Comparison of ENCODE assay signal across 23 cellular contexts in genomic region chr7:149723795-149724495, GRCh38. TPM values are rescaled to one million over a fixed set of nuclear protein-coding genes. Genes with fewer than 3 reads are reported as not detected.
DNase-seq lines count a peak whose midpoint lies in the region; ATAC-seq, FAIRE-seq and TF ChIP-seq lines count a peak whose summit lies in the region.
"Had no signal": no experiment of that assay in that cellular context is flagged by ENCODE, and none has a peak within 500 bp of the region (broad histone marks: within the 10 kb centered on the region; RNA-seq: fewer than 3 reads in every experiment).

No MANE protein-coding gene starts in this region.

- peak overlapping the region in 6 of 11 experiments; percentile 18 to 67 (median 49); a peak in 3 of 22 replicates for H3K9ac ChIP-seq in BLaER1 treated with 17β-estradiol and CSF1 and Interleukin-3, amounts not matched to agents 10 nM and 100 nM
- H3K9ac ChIP-seq: GM23248 had no signal

- H3K4me1 ChIP-seq in BLaER1 treated with 17β-estradiol and CSF1 and Interleukin-3, amounts not matched to agents 10 nM and 100 nM = peaks cover 29 to 54% (median 34%) of the 10 kb centered on the region in 10 experiments
- no peaks in the 10 kb centered on the region for H3K4me1 ChIP-seq in Peyer's patch
- H3K4me1 ChIP-seq in lower lobe of right lung = no peaks in the 10 kb centered on the region
- H3K4me1 ChIP-seq in spleen = peaks cover 0 to 16% (median 0%) of the 10 kb centered on the region in 6 donors

- peaks cover 0 to 43% (median 17%) of the 10 kb centered on the region in 11 experiments; a peak in 13 of 22 replicates for H4K20me1 ChIP-seq in BLaER1 treated with 17β-estradiol and CSF1 and Interleukin-3, amounts not matched to agents 10 nM and 100 nM

- H3K27me3 ChIP-seq in BLaER1 treated with 17β-estradiol and CSF1 and Interleukin-3, amounts not matched to agents 10 nM and 100 nM = no peaks in the 10 kb centered on the region
- no peaks in the 10 kb centered on the region for H3K27me3 ChIP-seq in Peyer's patch
- no peaks in the 10 kb centered on the region for H3K27me3 ChIP-seq in lower lobe of right lung (ENCODE audit: low read depth)
- no peaks in the 10 kb centered on the region for H3K27me3 ChIP-seq in spleen (replicated peaks in 1 of 7)

- peak in 2 of 3 donors; percentile 18 to 30 for DNase-seq in Peyer's patch
- DNase-seq in lower lobe of right lung = peak; percentile 18
- DNase-seq in spleen = peak; percentile 43
- no peak for DNase-seq in urothelium cell line (ENCODE audit: low spot score)
- DNase-seq in left lobe of liver (ENCODE audit: low spot score) = no peak
- no peak for DNase-seq in activated CD8-positive, alpha-beta memory T cell treated with anti-CD3 and anti-CD28 coated beads, Interleukin-2, amount 50 U/mL, for 48 hours
- DNase-seq: C1 segment of cervical spinal cord; Calu3; CD8-positive, alpha-beta memory T cell; DMS153; GM23248; KBM-7; MM.1S; NCI-H1048; NCI-H1436 treated with DMSO at 0.1 percent for 48 hours; NCI-H2029; NCI-H2227 treated with DMSO at 0.1 percent for 48 hours; NCI-H510A; NCI-H748 treated with DMSO at 0.1 percent for 48 hours had no signal

- H3K9me3 ChIP-seq in BLaER1 treated with 17β-estradiol and CSF1 and Interleukin-3, amounts not matched to agents 10 nM and 100 nM (replicated peaks in 1 of 11) = no peaks in the 10 kb centered on the region
- H3K9me3 ChIP-seq in Peyer's patch (no peaks in the 10 kb centered on the region), lower lobe of right lung (no peaks in the 10 kb centered on the region), spleen (no peaks in the 10 kb centered on the region)

- TF ChIP-seq POLR2A in Peyer's patch (IDR thresholded peaks at IDR 0.05) (no peak), spleen (IDR thresholded peaks at IDR 0.05) (no peak)

- H3K36me3 ChIP-seq in BLaER1 treated with 17β-estradiol and CSF1 and Interleukin-3, amounts not matched to agents 10 nM and 100 nM = peaks cover 80 to 100% (median 96%) of the 10 kb centered on the region in 11 experiments
- H3K36me3 ChIP-seq in Peyer's patch (peaks cover 0 to 33% (median 0%) of the 10 kb centered on the region in 3 donors), lower lobe of right lung (peaks cover 84% of the 10 kb centered on the region), spleen (peaks cover 0 to 99% (median 70%) of the 10 kb centered on the region in 6 donors)

- no peak for ATAC-seq in lower lobe of right lung
- no peak for ATAC-seq in left lobe of liver
- ATAC-seq: HepG2, Panc1 had no signal

- FAIRE-seq in urothelium cell line (lab: Jason Lieb, UNC) = no peak
- FAIRE-seq: GM12891, HepG2 had no signal

- H3K27ac ChIP-seq in BLaER1 treated with 17β-estradiol and CSF1 and Interleukin-3, amounts not matched to agents 10 nM and 100 nM = peak overlapping the region in 1 of 11 experiments; percentile 49; a peak in 3 of 22 replicates
- no peak overlapping the region for H3K27ac ChIP-seq in Peyer's patch
- H3K27ac ChIP-seq in lower lobe of right lung = no peak overlapping the region
- no peak overlapping the region for H3K27ac ChIP-seq in spleen
- H3K27ac ChIP-seq: GM23248 had no signal

- intact Hi-C loops in lower lobe of right lung (cut with DNase I) = no loop called here
- intact Hi-C loops in spleen (cut with DNase I; ENCODE audit: low total_unique reads) = no loop called here

- H3K4me2 ChIP-seq in BLaER1 treated with 17β-estradiol and CSF1 and Interleukin-3, amounts not matched to agents 10 nM and 100 nM = peak overlapping the region in 3 of 11 experiments; percentile 58 to 91 (median 76); a peak in 4 of 22 replicates

- TF ChIP-seq CTCF in Peyer's patch (IDR thresholded peaks at IDR 0.05) (no peak), lower lobe of right lung (IDR thresholded peaks at IDR 0.05) (no peak), spleen (IDR thresholded peaks at IDR 0.05 in 8 of 11, conservative IDR thresholded peaks at IDR 0.05 in 3 of 11) (no peak)

- H3K4me3 ChIP-seq in BLaER1 treated with 17β-estradiol and CSF1 and Interleukin-3, amounts not matched to agents 10 nM and 100 nM = no peak overlapping the region
- H3K4me3 ChIP-seq in Peyer's patch (no peak overlapping the region), lower lobe of right lung (no peak overlapping the region), spleen (no peak overlapping the region)
- H3K4me3 ChIP-seq: GM23248 had no signal

- WGBS in spleen, 5 donors = 89 to 95% (median 93%) methylated on average over 15 of the region's 15 CpGs

RNA-seq across cellular contexts. Expression of gene ZNF467, which starts 49.4 kb away (rescaled TPM):
- 1 to 10 TPM in 3 of 4 donors, under 1 TPM in 1; 0.35 to 4.7 (median 3.1) TPM for total RNA-seq in Peyer's patch
- 23.0 TPM for total RNA-seq in lower lobe of right lung
- 10 to 100 TPM; 25.5 to 48.5 (median 37.6) TPM for total RNA-seq in spleen
- 10 to 100 TPM in 2 of 3 donors, 1 to 10 TPM in 1; 6.0 to 15.2 (median 12.8) TPM for polyA plus RNA-seq in spleen
- total RNA-seq in left lobe of liver = 18.9 TPM
- total RNA-seq: GM23248, HepG2 had no signal
- polyA plus RNA-seq: GM23248 had no signal

Comparison
In these comparisons a context has a peak if more than half of its experiments do, and no peak if none do; other contexts are left out.
1. DNase-seq: peak in Peyer's patch (2 of 3), lower lobe of right lung (single experiment) and spleen (single experiment); none in urothelium cell line (single experiment), left lobe of liver (single experiment) and activated CD8-positive, alpha-beta memory T cell treated with anti-CD3 and anti-CD28 coated beads, Interleukin-2, amount 50 U/mL, for 48 hours (single experiment).